In the genomic region with DNA sequence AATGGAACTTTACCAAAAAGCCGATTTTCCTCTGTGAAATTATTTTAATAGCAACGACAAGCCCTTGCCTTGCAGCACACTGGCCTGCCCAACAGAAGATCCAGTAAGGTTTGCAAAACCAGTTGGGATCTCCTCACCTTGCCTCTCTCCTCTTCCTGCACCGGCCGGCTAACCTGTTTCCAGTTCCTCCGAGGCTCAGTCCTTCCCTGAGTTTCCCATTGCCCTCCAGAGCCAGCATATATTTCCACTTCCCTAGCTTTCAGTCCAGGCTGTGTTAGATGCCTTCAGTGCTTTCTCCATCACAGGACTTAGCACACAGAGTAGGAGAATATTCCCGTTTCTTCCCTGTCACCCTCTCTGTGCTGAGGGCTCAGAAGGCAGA, we compare ENCODE assay signal across 9 cellular contexts.
DNase-seq lines count a peak whose midpoint lies in the region; ATAC-seq, FAIRE-seq and TF ChIP-seq lines count a peak whose summit lies in the region.
"Had no signal": no experiment of that assay in that cellular context is flagged by ENCODE, and none has a peak within 500 bp of the region (broad histone marks: within the 10 kb centered on the region; RNA-seq: fewer than 3 reads in every experiment).

No MANE protein-coding gene starts in this region.

- H3K9me3 Mint-ChIP-seq in Caco-2 (ENCODE audit: unreplicated experiment): no peaks in the 10 kb centered on the region
- H3K9me3 Mint-ChIP-seq in neural crest cell: peaks cover 3% of the 10 kb centered on the region
- peaks cover 0 to 3% (median 2%) of the 10 kb centered on the region in 3 donors for H3K9me3 Mint-ChIP-seq in T-cell

- peaks cover 7% of the 10 kb centered on the region for H3K4me1 Mint-ChIP-seq in Caco-2 (ENCODE audit: low read depth, unreplicated experiment)
- H3K4me1 Mint-ChIP-seq in neural crest cell: peaks cover 16% of the 10 kb centered on the region
- H3K4me1 Mint-ChIP-seq in T-cell: peaks cover 9 to 13% (median 10%) of the 10 kb centered on the region in 3 donors

- TF ChIP-seq POLR2A in endothelial cell of umbilical vein (IDR thresholded peaks at IDR 0.05; ENCODE audit: low read depth, low read length): no peak

- CTCF ChIA-PET in Caco-2 (lab: Charles Lee): no interaction called here
- CTCF ChIA-PET in endothelial cell of umbilical vein (lab: Charles Lee): interaction anchor here (0.7 to 2.1 kb wide), 6 partner anchors 16 to 190 kb away, joined by 3 to 6 read pairs (median 4); a partner anchor contains a TSS
- CTCF ChIA-PET in T-cell (lab: Charles Lee): no interaction called here

- ATAC-seq in GM21723 (IDR thresholded peaks at IDR 0.05; ENCODE audit: unreplicated experiment) (no peak), T-cell (replicated peaks in 1 of 4) (no peak), GM21381 (IDR thresholded peaks at IDR 0.05; ENCODE audit: unreplicated experiment) (no peak)

- H3K27ac Mint-ChIP-seq in Caco-2 (ENCODE audit: unreplicated experiment) (no peak overlapping the region), neural crest cell (ENCODE audit: unreplicated experiment) (peak overlapping the region; percentile 10), T-cell (no peak overlapping the region)
- H3K27ac Mint-ChIP-seq: activated naive CD8-positive, alpha-beta T cell had no signal

- H3K36me3 ChIP-seq in Caco-2 (ENCODE audit: control insufficient read depth, insufficient read depth, low read length) (no peaks in the 10 kb centered on the region), endothelial cell of umbilical vein (ENCODE audit: control insufficient read depth in 2 of 2, extremely low read depth in 1 of 2, insufficient read depth in 2 of 2, low read length in 2 of 2) (no peaks in the 10 kb centered on the region)

- H3K27me3 ChIP-seq in Caco-2 (replicated peaks; ENCODE audit: control insufficient read depth, insufficient read depth, low read length) (no peaks in the 10 kb centered on the region), endothelial cell of umbilical vein (ENCODE audit: control insufficient read depth in 2 of 2, insufficient read depth in 2 of 2, low read length in 2 of 2) (no peaks in the 10 kb centered on the region)

- TF ChIP-seq CTCF in Caco-2 (IDR thresholded peaks at IDR 0.05; ENCODE audit: insufficient read depth in 1 of 2, low read depth in 1 of 2, low read length in 1 of 2, severe bottlenecking in 1 of 2, unreplicated experiment in 1 of 2) (no peak), endothelial cell of umbilical vein (IDR thresholded peaks at IDR 0.05; ENCODE audit: extremely low read depth in 1 of 2, insufficient read depth in 1 of 2, low read depth in 1 of 2, low read length in 2 of 2) (no peak), neural crest cell (conservative IDR thresholded peaks at IDR 0.05) (no peak)

- no peaks in the 10 kb centered on the region for H3K4me1 ChIP-seq in Caco-2
- peaks cover 6% of the 10 kb centered on the region for H3K4me1 ChIP-seq in endothelial cell of umbilical vein (ENCODE audit: control insufficient read depth, extremely low read depth, insufficient read depth, low read length)

- DNase-seq in Caco-2 (peak in 1 of 2 experiments; percentile 14), NCI-H2227 (lab: John Stamatoyannopoulos, UW; ENCODE audit: unreplicated experiment) (peak; percentile 53), endothelial cell of umbilical vein (ENCODE audit: low read depth, low spot score) (peak; percentile 30), neural crest cell (ENCODE audit: low read depth, low spot score) (no peak), T-cell (no peak), NCI-H446 treated with DMSO at 0.1 percent for 48 hours (lab: John Stamatoyannopoulos, UW) (no peak)

- POLR2A ChIA-PET in Caco-2 (lab: Charles Lee) (no interaction called here), endothelial cell of umbilical vein (lab: Charles Lee) (interaction anchor here (1.1 kb wide), 1 partner anchor 79 kb away, joined by 4 read pairs; no protein-coding TSS in a partner anchor), T-cell (lab: Charles Lee) (interaction anchor here in 1 of 2 donors (0.6 to 0.7 kb wide), 2 partner anchors 9 to 151 kb away, joined by 3 to 6 read pairs; no protein-coding TSS in a partner anchor)

- peak overlapping the region; percentile 34 for H3K27ac ChIP-seq in endothelial cell of umbilical vein (ENCODE audit: insufficient read depth, low read depth, low read length)

- dilution Hi-C loops in endothelial cell of umbilical vein (cut with MboI; ENCODE audit: extremely low pct_ligation_motif_present, low sequenced_read_pairs): no loop called here

- peak overlapping the region; percentile 81 for H3K9ac ChIP-seq in endothelial cell of umbilical vein (replicated peaks; ENCODE audit: extremely low read depth, insufficient read depth, low read length)

- no peaks in the 10 kb centered on the region for H4K20me1 ChIP-seq in endothelial cell of umbilical vein (replicated peaks; ENCODE audit: control insufficient read depth, extremely low read depth, insufficient read depth, low read length)

- H3K27me3 Mint-ChIP-seq in Caco-2 (ENCODE audit: insufficient read depth, unreplicated experiment) (no peaks in the 10 kb centered on the region), neural crest cell (ENCODE audit: low read depth) (peaks cover 27% of the 10 kb centered on the region), T-cell (peaks cover 36 to 40% of the 10 kb centered on the region in 2 donors)

- BruUV-seq in Caco-2 (replicated peaks; lab: Mats Ljungman, UMichigan): no TSS peak
- BruUV-seq in endothelial cell of umbilical vein (replicated peaks; lab: Mats Ljungman, UMichigan): TSS peak; percentile 30

- H3K9me3 ChIP-seq in Caco-2 (no peaks in the 10 kb centered on the region), endothelial cell of umbilical vein (replicated peaks; ENCODE audit: control insufficient read depth, insufficient read depth, low read length) (no peaks in the 10 kb centered on the region)

- FAIRE-seq in endothelial cell of umbilical vein (lab: Jason Lieb, UNC): peak; percentile 62

- no peaks in the 10 kb centered on the region for H3K36me3 Mint-ChIP-seq in Caco-2 (ENCODE audit: insufficient read depth, unreplicated experiment)
- no peaks in the 10 kb centered on the region for H3K36me3 Mint-ChIP-seq in neural crest cell (ENCODE audit: low read depth)
- no peaks in the 10 kb centered on the region for H3K36me3 Mint-ChIP-seq in T-cell
- H3K36me3 Mint-ChIP-seq: activated naive CD8-positive, alpha-beta T cell had no signal

- H3K4me3 Mint-ChIP-seq in Caco-2 (ENCODE audit: unreplicated experiment): peak overlapping the region; percentile 70
- peak overlapping the region; percentile 80 for H3K4me3 Mint-ChIP-seq in neural crest cell
- H3K4me3 Mint-ChIP-seq in T-cell: peak overlapping the region in 1 of 3 donors; percentile 49

- no peaks in the 10 kb centered on the region for H3K79me2 ChIP-seq in endothelial cell of umbilical vein (ENCODE audit: control insufficient read depth, insufficient read depth, low read length)

- intact Hi-C loops in Caco-2 (cut with micrococcal nuclease; ENCODE audit: unreplicated experiment): loop anchor here (5.0 kb wide), 1 partner anchor 87 kb away; a partner anchor contains a TSS
- intact Hi-C loops in endothelial cell of umbilical vein (cut with micrococcal nuclease): loop anchor here (1.0 kb wide), 2 partner anchors 79 to 85 kb away; a partner anchor contains a TSS

- peak overlapping the region; percentile 90 for H2AFZ ChIP-seq in endothelial cell of umbilical vein (ENCODE audit: low read depth, low read length)

- H3K4me3 ChIP-seq in Caco-2 (ENCODE audit: low read depth, low read length) (peak overlapping the region; percentile 79), endothelial cell of umbilical vein (replicated peaks in 1 of 3; ENCODE audit: insufficient read depth in 1 of 3, low read depth in 1 of 3, low read length in 3 of 3) (peak overlapping the region in 2 of 3 experiments; percentile 56 to 58)

- H3K9me1 ChIP-seq in endothelial cell of umbilical vein (replicated peaks; ENCODE audit: control insufficient read depth, extremely low read depth, insufficient read depth, low read length): no peaks in the 10 kb centered on the region

- H3K4me2 ChIP-seq in endothelial cell of umbilical vein (ENCODE audit: insufficient read depth, low read length): peak overlapping the region; percentile 87

TF ChIP-seq in endothelial cell of umbilical vein, 7 proteins besides CTCF, POLR2A, EP300 and RAD21:
- TF ChIP-seq FOS (IDR thresholded peaks at IDR 0.05; ENCODE audit: borderline replicate concordance, insufficient read depth, low read length): no peak
- no peak for TF ChIP-seq POLR2AphosphoS5 (IDR thresholded peaks at IDR 0.05; ENCODE audit: insufficient read depth, low read depth, low read length)
TF ChIP-seq in endothelial cell of umbilical vein: peak in this region for 0.

Comparison
In these comparisons a context has a peak if more than half of its experiments do, and no peak if none do; other contexts are left out.
1. DNase-seq: peak in NCI-H2227 (single experiment) and endothelial cell of umbilical vein (single experiment); none in neural crest cell (single experiment), T-cell (0 of 34) and NCI-H446 treated with DMSO at 0.1 percent for 48 hours (single experiment).